Comparison of ENCODE assay signal across 16 cellular contexts in the genomic region with DNA sequence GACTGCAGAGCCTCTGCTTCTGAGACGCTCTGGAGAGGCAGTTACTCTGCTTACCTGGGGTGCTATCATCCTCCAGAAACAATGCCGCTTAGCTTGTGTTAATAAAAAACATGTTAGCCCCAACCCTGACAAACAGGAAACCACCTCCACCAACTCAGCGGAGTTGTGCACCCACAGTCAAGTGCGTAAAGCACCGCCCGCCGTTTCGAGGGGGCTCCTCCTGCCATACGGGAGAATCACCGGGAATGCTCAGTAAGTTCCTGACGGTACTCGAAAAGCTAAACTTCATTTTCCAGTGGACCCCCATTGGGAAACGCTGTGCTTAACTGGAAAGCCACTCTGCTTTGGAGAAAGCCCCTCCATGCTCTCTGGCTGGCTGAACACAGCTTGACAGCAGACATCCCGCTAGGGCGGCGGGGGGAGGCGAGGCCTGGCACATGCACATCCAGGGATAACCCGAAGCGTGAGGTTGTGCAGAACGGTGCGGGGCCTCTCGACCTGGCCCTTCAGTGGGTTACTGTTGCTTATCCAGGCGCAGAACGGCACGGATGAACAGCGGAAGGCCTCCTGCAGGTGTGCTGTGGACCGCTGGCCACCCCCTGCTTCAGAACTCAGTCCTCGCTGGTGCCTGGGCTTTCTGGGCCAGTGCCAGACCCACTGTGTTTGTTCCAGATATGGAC. TPM values are rescaled to one million over a fixed set of nuclear protein-coding genes. Genes with fewer than 3 reads are reported as not detected.
A peak's percentile ranks its signal among the peaks of the same experiment; 100 is the strongest.
DNase-seq lines count a peak whose midpoint lies in the region; ATAC-seq, FAIRE-seq and TF ChIP-seq lines count a peak whose summit lies in the region.
"Had no signal": no experiment of that assay in that cellular context is flagged by ENCODE, and none has a peak within 500 bp of the region (broad histone marks: within the 10 kb centered on the region; RNA-seq: fewer than 3 reads in every experiment).

No MANE protein-coding gene starts in this region.

- no peaks in the 10 kb centered on the region for H3K9me2 ChIP-seq in Loucy (replicated peaks; ENCODE audit: low read depth, low read length)

- no peak for TF ChIP-seq CTCF in Loucy (conservative IDR thresholded peaks at IDR 0.05; ENCODE audit: low read length)

- no peak for DNase-seq in activated T-cell treated with anti-CD3 and anti-CD28 coated beads, Interleukin-2, amount 50 U/mL, for 24 hours
- DNase-seq in activated T-cell treated with anti-CD3 and anti-CD28 coated beads for 4 hours (no peak), sciatic nerve (ENCODE audit: low spot score) (peak; percentile 65), NCI-H226 (no peak), DMS 273 (lab: John Stamatoyannopoulos, UW; ENCODE audit: unreplicated experiment) (no peak), H54 (ENCODE audit: insufficient read length, low spot score) (no peak)
- peak; percentile 30 for DNase-seq in central memory CD4-positive, alpha-beta T cell
- DNase-seq: ACHN; DMS53; mammary epithelial cell; NCI-H2081; NK-92 treated with Interleukin-12 subunit alpha and Interleukin-12 subunit beta, amount 100 ng/mL, for 24 hours; stimulated activated CD4-positive, alpha-beta T cell treated with anti-CD3 and anti-CD28 coated beads, Interleukin-12 subunit alpha, Interleukin-12 subunit beta, amount 100 ng/mL, for 4 hours; transverse colon had no signal

- no peaks in the 10 kb centered on the region for H3K27me3 ChIP-seq in Loucy (ENCODE audit: insufficient read depth, low read length, poor library complexity, severe bottlenecking)
- H3K27me3 ChIP-seq: SJSA1, transverse colon had no signal

- intact Hi-C loops in sciatic nerve (cut with DNase I), result no loop called here

- no peaks in the 10 kb centered on the region for H3K9me3 Mint-ChIP-seq in activated T-cell treated with anti-CD3 and anti-CD28 coated beads, Interleukin-2, amount 50 U/mL, for 24 hours

- H3K27ac Mint-ChIP-seq in activated T-cell treated with anti-CD3 and anti-CD28 coated beads, Interleukin-2, amount 50 U/mL, for 24 hours, result peak overlapping the region; percentile 18

- no peaks in the 10 kb centered on the region for H3K79me2 ChIP-seq in Loucy (ENCODE audit: insufficient read depth, low read length)

- ATAC-seq in sciatic nerve, result no peak

- H3K4me3 Mint-ChIP-seq in activated T-cell treated with anti-CD3 and anti-CD28 coated beads, Interleukin-2, amount 50 U/mL, for 24 hours, result no peak overlapping the region

- no peak overlapping the region for H3K4me3 ChIP-seq in Loucy (ENCODE audit: low read length, poor library complexity, severe bottlenecking)
- H3K4me3 ChIP-seq: SJSA1, transverse colon had no signal

- no peaks in the 10 kb centered on the region for H3F3A ChIP-seq in Loucy (ENCODE audit: low read depth)

- FAIRE-seq in H54 (lab: Jason Lieb, UNC), result no peak

- H4K20me1 ChIP-seq in Loucy (ENCODE audit: insufficient read depth, low read length, poor library complexity, severe bottlenecking), result no peaks in the 10 kb centered on the region

- peaks cover 15% of the 10 kb centered on the region for H3K4me1 ChIP-seq in Loucy (ENCODE audit: insufficient read depth, low read length, poor library complexity, severe bottlenecking)

- H3K36me3 ChIP-seq in Loucy (ENCODE audit: insufficient read depth, low read length), result no peaks in the 10 kb centered on the region

- no peaks in the 10 kb centered on the region for H3K9me3 ChIP-seq in Loucy (ENCODE audit: insufficient read depth, low read depth, low read length)
- H3K9me3 ChIP-seq: SJSA1, transverse colon had no signal

- TF ChIP-seq POLR2A in H54 (IDR thresholded peaks at IDR 0.05; ENCODE audit: low read depth, low read length), result no peak

- H2AFZ ChIP-seq in Loucy (ENCODE audit: low read length), result no peak overlapping the region

- peaks cover 25% of the 10 kb centered on the region for H3K4me1 Mint-ChIP-seq in activated T-cell treated with anti-CD3 and anti-CD28 coated beads, Interleukin-2, amount 50 U/mL, for 24 hours (ENCODE audit: low read depth)

- no peaks in the 10 kb centered on the region for H3K27me3 Mint-ChIP-seq in activated T-cell treated with anti-CD3 and anti-CD28 coated beads, Interleukin-2, amount 50 U/mL, for 24 hours

- H3K36me3 Mint-ChIP-seq in activated T-cell treated with anti-CD3 and anti-CD28 coated beads, Interleukin-2, amount 50 U/mL, for 24 hours (ENCODE audit: low read depth), result no peaks in the 10 kb centered on the region

- H3K9ac ChIP-seq in Loucy (ENCODE audit: low read depth, low read length, poor library complexity, severe bottlenecking), result no peak overlapping the region

- peak overlapping the region; percentile 50 for H3K4me2 ChIP-seq in Loucy (ENCODE audit: low read depth, low read length, poor library complexity, severe bottlenecking)

RNA-seq across cellular contexts. Expression of gene GAS6, which starts 17.1 kb away (rescaled TPM):
- 302 TPM for total RNA-seq in sciatic nerve

Comparison
In these comparisons a context has a peak if more than half of its experiments do, and no peak if none do; other contexts are left out.
1. DNase-seq: peak in central memory CD4-positive, alpha-beta T cell (single experiment) and sciatic nerve (single experiment); none in activated T-cell treated with anti-CD3 and anti-CD28 coated beads, Interleukin-2, amount 50 U/mL, for 24 hours (single experiment), activated T-cell treated with anti-CD3 and anti-CD28 coated beads for 4 hours (single experiment), NCI-H226 (single experiment), DMS 273 (single experiment) and H54 (single experiment).